1 cellular context compared by ENCODE assay signal in the genomic region with DNA sequence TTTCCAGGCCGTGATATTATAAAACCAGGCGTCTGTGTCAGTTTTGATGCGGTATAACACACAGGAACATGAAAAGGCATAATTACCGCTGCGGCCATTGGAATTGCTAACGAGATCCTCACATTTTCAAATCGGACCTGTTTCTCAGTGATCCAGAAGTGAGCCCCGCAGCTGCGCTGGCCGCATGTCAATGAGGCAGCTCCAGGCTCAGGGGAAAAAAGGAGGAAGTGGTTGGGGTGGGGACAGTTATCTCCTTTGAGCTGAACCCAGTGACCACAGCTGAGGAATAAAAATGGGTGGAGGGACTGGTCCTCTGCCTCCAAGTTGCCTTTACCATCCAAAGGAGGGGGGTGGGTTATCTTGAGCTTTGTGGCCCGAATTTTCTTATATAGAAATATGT.
TF ChIP-seq lines count a peak whose summit lies in the region.

No MANE protein-coding gene starts in this region.

TF ChIP-seq in K562, 482 proteins besides CTCF, POLR2A, EP300 and RAD21 (continued from another document):
- TF ChIP-seq PKNOX1 (IDR thresholded peaks at IDR 0.05) (peak; percentile 46; the same call in 1 of the 2 replicates), ETV6 (IDR thresholded peaks at IDR 0.05; ENCODE audit: borderline replicate concordance in 1 of 2, low read depth in 2 of 2, low read length in 1 of 2) (0 out of 4 replicates have a peak, but pooled peaks of 1 of the 2 experiments have one; percentile 59), ETV6 (CRISPR knock-in tag; IDR thresholded peaks at IDR 0.05; ENCODE audit: borderline replicate concordance) (no peak), NRF1 (conservative IDR thresholded peaks at IDR 0.05 in 1 of 2, IDR thresholded peaks at IDR 0.05 in 1 of 2) (peak; percentile 87 to 88), CBFA2T3 (IDR thresholded peaks at IDR 0.05) (peak; percentile 23; the same call in 1 of the 2 replicates), MAFG (tag; conservative IDR thresholded peaks at IDR 0.05) (no peak), ZNF75A (CRISPR knock-in tag; IDR thresholded peaks at IDR 0.05) (no peak), ZNF384 (IDR thresholded peaks at IDR 0.05; ENCODE audit: low read depth, low read length) (no peak), ESRRA (IDR thresholded peaks at IDR 0.05; ENCODE audit: borderline replicate concordance, low read depth) (peak; percentile 65; the same call in 1 of the 2 replicates), RCOR1 (IDR thresholded peaks at IDR 0.05; ENCODE audit: borderline replicate concordance in 1 of 2, low read depth in 2 of 2, low read length in 2 of 2) (peak in 1 of 2 experiments; percentile 77; a peak in 2 of 4 replicates), JUND (IDR thresholded peaks at IDR 0.05; ENCODE audit: borderline replicate concordance, low read depth, low read length) (0 out of 2 replicates have a peak, but pooled peaks have one; percentile 29), JUND (tag; IDR thresholded peaks at IDR 0.05; ENCODE audit: borderline replicate concordance, low read depth, low read length) (no peak), MTF1 (CRISPR knock-in tag; IDR thresholded peaks at IDR 0.05; ENCODE audit: borderline replicate concordance) (no peak), ZBTB7A (IDR thresholded peaks at IDR 0.05; ENCODE audit: borderline replicate concordance, control insufficient read depth, low read depth, low read length) (peak; percentile 53; the same call in 1 of the 2 replicates), KDM5B (IDR thresholded peaks at IDR 0.05; ENCODE audit: insufficient replicate concordance, low read depth, low read length) (no peak), RNF2 (IDR thresholded peaks at IDR 0.05) (peak; percentile 56; the same call in 1 of the 2 replicates), MXI1 (IDR thresholded peaks at IDR 0.05; ENCODE audit: low read depth, low read length) (no peak), LARP7 (IDR thresholded peaks at IDR 0.05) (no peak), GABPB1 (CRISPR knock-in tag; IDR thresholded peaks at IDR 0.05) (peak; percentile 39; the same call in 1 of the 2 replicates), RAD51 (IDR thresholded peaks at IDR 0.05; ENCODE audit: borderline replicate concordance, low read depth) (no peak), GTF2E2 (tag; IDR thresholded peaks at IDR 0.05) (no peak), EP400 (IDR thresholded peaks at IDR 0.05) (0 out of 2 replicates have a peak, but pooled peaks have one; percentile 24), KDM1A (IDR thresholded peaks at IDR 0.05) (0 out of 4 replicates have a peak, but pooled peaks of 1 of the 2 experiments have one; percentile 5), SOX6 (IDR thresholded peaks at IDR 0.05) (0 out of 2 replicates have a peak, but pooled peaks have one; percentile 8), YY1 (IDR thresholded peaks at IDR 0.05; ENCODE audit: borderline replicate concordance in 1 of 3, control insufficient read depth in 1 of 3, extremely low read depth in 1 of 3, insufficient read depth in 3 of 3, insufficient read length in 1 of 3, insufficient replicate concordance in 2 of 3, low read depth in 1 of 3, low read length in 2 of 3) (peak in 1 of 3 experiments; percentile 10), ATF7 (IDR thresholded peaks at IDR 0.05) (peak; percentile 31; the same call in 1 of the 2 replicates), ELF1 (tag; IDR thresholded peaks at IDR 0.05) (peak; percentile 70), SAFB2 (IDR thresholded peaks at IDR 0.05; ENCODE audit: borderline replicate concordance, low read depth, low read length, severe bottlenecking) (no peak), MLX (CRISPR knock-in tag; conservative IDR thresholded peaks at IDR 0.05) (no peak), SPI1 (IDR thresholded peaks at IDR 0.05; ENCODE audit: borderline replicate concordance, low read depth, low read length) (peak; percentile 100), SMARCE1 (IDR thresholded peaks at IDR 0.05) (peak; percentile 60; the same call in 1 of the 2 replicates), PML (IDR thresholded peaks at IDR 0.05; ENCODE audit: low read length) (peak; percentile 68), MEIS2 (IDR thresholded peaks at IDR 0.05; ENCODE audit: partially characterized antibody) (peak; percentile 32), CTBP1 (IDR thresholded peaks at IDR 0.05; ENCODE audit: borderline replicate concordance) (peak; percentile 57; the same call in 1 of the 2 replicates), TEAD4 (IDR thresholded peaks at IDR 0.05; ENCODE audit: low read length) (peak; percentile 74; the same call in 1 of the 2 replicates), TEAD4 (CRISPR knock-in tag; IDR thresholded peaks at IDR 0.05; ENCODE audit: borderline replicate concordance) (no peak)
- TF ChIP-seq, protein P1, sequence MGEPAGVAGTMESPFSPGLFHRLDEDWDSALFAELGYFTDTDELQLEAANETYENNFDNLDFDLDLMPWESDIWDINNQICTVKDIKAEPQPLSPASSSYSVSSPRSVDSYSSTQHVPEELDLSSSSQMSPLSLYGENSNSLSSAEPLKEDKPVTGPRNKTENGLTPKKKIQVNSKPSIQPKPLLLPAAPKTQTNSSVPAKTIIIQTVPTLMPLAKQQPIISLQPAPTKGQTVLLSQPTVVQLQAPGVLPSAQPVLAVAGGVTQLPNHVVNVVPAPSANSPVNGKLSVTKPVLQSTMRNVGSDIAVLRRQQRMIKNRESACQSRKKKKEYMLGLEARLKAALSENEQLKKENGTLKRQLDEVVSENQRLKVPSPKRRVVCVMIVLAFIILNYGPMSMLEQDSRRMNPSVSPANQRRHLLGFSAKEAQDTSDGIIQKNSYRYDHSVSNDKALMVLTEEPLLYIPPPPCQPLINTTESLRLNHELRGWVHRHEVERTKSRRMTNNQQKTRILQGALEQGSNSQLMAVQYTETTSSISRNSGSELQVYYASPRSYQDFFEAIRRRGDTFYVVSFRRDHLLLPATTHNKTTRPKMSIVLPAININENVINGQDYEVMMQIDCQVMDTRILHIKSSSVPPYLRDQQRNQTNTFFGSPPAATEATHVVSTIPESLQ (CRISPR knock-in tag; IDR thresholded peaks at IDR 0.05) = no peak
- TF ChIP-seq, protein P2, sequence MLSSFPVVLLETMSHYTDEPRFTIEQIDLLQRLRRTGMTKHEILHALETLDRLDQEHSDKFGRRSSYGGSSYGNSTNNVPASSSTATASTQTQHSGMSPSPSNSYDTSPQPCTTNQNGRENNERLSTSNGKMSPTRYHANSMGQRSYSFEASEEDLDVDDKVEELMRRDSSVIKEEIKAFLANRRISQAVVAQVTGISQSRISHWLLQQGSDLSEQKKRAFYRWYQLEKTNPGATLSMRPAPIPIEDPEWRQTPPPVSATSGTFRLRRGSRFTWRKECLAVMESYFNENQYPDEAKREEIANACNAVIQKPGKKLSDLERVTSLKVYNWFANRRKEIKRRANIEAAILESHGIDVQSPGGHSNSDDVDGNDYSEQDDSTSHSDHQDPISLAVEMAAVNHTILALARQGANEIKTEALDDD (IDR thresholded peaks at IDR 0.05) = peak; percentile 62; the same call in 1 of the 2 replicates
- TF ChIP-seq, protein P3, sequence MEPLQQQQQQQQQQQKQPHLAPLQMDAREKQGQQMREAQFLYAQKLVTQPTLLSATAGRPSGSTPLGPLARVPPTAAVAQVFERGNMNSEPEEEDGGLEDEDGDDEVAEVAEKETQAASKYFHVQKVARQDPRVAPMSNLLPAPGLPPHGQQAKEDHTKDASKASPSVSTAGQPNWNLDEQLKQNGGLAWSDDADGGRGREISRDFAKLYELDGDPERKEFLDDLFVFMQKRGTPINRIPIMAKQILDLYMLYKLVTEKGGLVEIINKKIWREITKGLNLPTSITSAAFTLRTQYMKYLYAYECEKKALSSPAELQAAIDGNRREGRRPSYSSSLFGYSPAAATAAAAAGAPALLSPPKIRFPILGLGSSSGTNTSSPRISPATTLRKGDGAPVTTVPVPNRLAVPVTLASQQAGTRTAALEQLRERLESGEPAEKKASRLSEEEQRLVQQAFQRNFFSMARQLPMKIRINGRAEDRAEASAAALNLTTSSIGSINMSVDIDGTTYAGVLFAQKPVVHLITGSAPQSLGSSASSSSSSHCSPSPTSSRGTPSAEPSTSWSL (CRISPR knock-in tag; IDR thresholded peaks at IDR 0.05; ENCODE audit: borderline replicate concordance) = no peak
